8 cellular contexts compared by ENCODE assay signal in the genomic region with DNA sequence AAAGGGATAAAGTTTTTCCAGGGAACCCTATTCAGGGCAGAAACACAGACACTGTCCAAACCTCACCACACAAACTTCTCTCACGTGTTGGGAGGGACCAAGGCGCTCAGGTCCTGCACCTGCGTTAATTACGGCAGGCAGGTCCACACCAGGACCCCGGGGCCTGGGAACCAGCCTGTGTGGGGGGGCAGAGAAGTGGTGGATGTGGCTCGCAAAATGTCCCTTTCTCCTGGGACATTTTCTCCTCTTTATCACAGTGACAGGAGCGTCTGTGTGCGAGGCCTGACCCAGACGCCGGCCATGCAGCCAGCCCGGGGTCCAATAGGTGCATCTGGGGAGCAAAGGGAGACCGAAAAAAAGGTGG.
DNase-seq lines count a peak whose midpoint lies in the region; ATAC-seq and TF ChIP-seq lines count a peak whose summit lies in the region.

No MANE protein-coding gene starts in this region.

- peaks cover 16% of the 10 kb centered on the region for H3K4me1 Mint-ChIP-seq in activated CD8-positive, alpha-beta T cell treated with anti-CD3 and anti-CD28 coated beads, Interleukin-2, amount 10 ng/mL, durations not matched to agents 7 days and 5 days (ENCODE audit: low read depth)

- H3K9me3 ChIP-seq in heart right ventricle (peaks cover 0 to 63% (median 0%) of the 10 kb centered on the region in 11 donors), right lobe of liver (no peaks in the 10 kb centered on the region), tibial artery (peaks cover 0 to 10% (median 0%) of the 10 kb centered on the region in 3 donors)

- DNase-seq in heart right ventricle (peak in 1 of 2 donors; percentile 6), Right ventricle myocardium superior (no peak), right lobe of liver (peak in 1 of 3 donors; percentile 50), tibial artery (no peak), NCI-H345 (lab: John Stamatoyannopoulos, UW) (no peak), EL (no peak)
- no peak for DNase-seq in activated CD8-positive, alpha-beta T cell treated with anti-CD3 and anti-CD28 coated beads, Interleukin-2, amount 10 ng/mL, durations not matched to agents 7 days and 5 days

- peaks cover 8% of the 10 kb centered on the region for H3K36me3 Mint-ChIP-seq in activated CD8-positive, alpha-beta T cell treated with anti-CD3 and anti-CD28 coated beads, Interleukin-2, amount 10 ng/mL, durations not matched to agents 7 days and 5 days (ENCODE audit: low read depth)

- H3K27ac ChIP-seq in heart right ventricle (peak overlapping the region; percentile 37 to 95 (median 90)), right lobe of liver (peak overlapping the region in 2 of 3 donors; percentile 8 to 24), tibial artery (peak overlapping the region; percentile 77 to 78)

- H3K4me3 ChIP-seq in heart right ventricle (peak overlapping the region; percentile 47 to 82 (median 66)), right lobe of liver (peak overlapping the region; percentile 44 to 84 (median 81)), tibial artery (peak overlapping the region; percentile 58 to 75)

- H3K36me3 ChIP-seq in heart right ventricle: no peaks in the 10 kb centered on the region
- no peaks in the 10 kb centered on the region for H3K36me3 ChIP-seq in right lobe of liver
- no peaks in the 10 kb centered on the region for H3K36me3 ChIP-seq in tibial artery

- intact Hi-C loops in heart right ventricle (cut with DNase I): loop anchor here in 3 of 10 donors (1.0 to 10.0 kb wide), 4 partner anchors 25 to 390 kb away; a partner anchor contains a TSS
- intact Hi-C loops in Right ventricle myocardium superior (cut with DNase I): no loop called here
- intact Hi-C loops in right lobe of liver (cut with DNase I): no loop called here
- intact Hi-C loops in tibial artery (cut with DNase I; ENCODE audit: low total_unique reads): no loop called here

- H3K4me3 Mint-ChIP-seq in activated CD8-positive, alpha-beta T cell treated with anti-CD3 and anti-CD28 coated beads, Interleukin-2, amount 10 ng/mL, durations not matched to agents 7 days and 5 days: peak overlapping the region; percentile 87

- H3K27me3 ChIP-seq in heart right ventricle: no peaks in the 10 kb centered on the region
- H3K27me3 ChIP-seq in right lobe of liver: no peaks in the 10 kb centered on the region
- no peaks in the 10 kb centered on the region for H3K27me3 ChIP-seq in tibial artery

- peaks cover 0 to 14% (median 6%) of the 10 kb centered on the region in 9 donors for H3K4me1 ChIP-seq in heart right ventricle
- H3K4me1 ChIP-seq in right lobe of liver: peaks cover 0 to 10% (median 0%) of the 10 kb centered on the region in 4 donors
- H3K4me1 ChIP-seq in tibial artery: peaks cover 0 to 12% (median 7%) of the 10 kb centered on the region in 4 donors

- CTCF ChIA-PET in activated CD8-positive, alpha-beta T cell treated with anti-CD3 and anti-CD28 coated beads, Interleukin-2, amount 10 ng/mL, durations not matched to agents 7 days and 5 days (lab: Charles Lee): interaction anchor here (0.8 kb wide), 1 partner anchor 25 kb away, joined by 3 read pairs; no protein-coding TSS in a partner anchor

- POLR2A ChIA-PET in activated CD8-positive, alpha-beta T cell treated with anti-CD3 and anti-CD28 coated beads, Interleukin-2, amount 10 ng/mL, durations not matched to agents 7 days and 5 days (lab: Charles Lee): interaction anchor here (0.6 to 1.3 kb wide), 3 partner anchors 24 to 620 kb away, joined by 3 to 7 read pairs (median 3); no protein-coding TSS in a partner anchor

- peak overlapping the region; percentile 93 for H3K27ac Mint-ChIP-seq in activated CD8-positive, alpha-beta T cell treated with anti-CD3 and anti-CD28 coated beads, Interleukin-2, amount 10 ng/mL, durations not matched to agents 7 days and 5 days

- TF ChIP-seq POLR2A in right lobe of liver (IDR thresholded peaks at IDR 0.05): no peak

- ATAC-seq in heart right ventricle (no peak), Right ventricle myocardium superior (ENCODE audit: poor library complexity) (no peak), right lobe of liver (no peak), HG02642 (IDR thresholded peaks at IDR 0.05; ENCODE audit: poor library complexity, unreplicated experiment) (no peak)
- ATAC-seq in activated CD8-positive, alpha-beta T cell treated with anti-CD3 and anti-CD28 coated beads, Interleukin-2, amount 10 ng/mL, durations not matched to agents 7 days and 5 days: no peak

- H3K27me3 Mint-ChIP-seq in activated CD8-positive, alpha-beta T cell treated with anti-CD3 and anti-CD28 coated beads, Interleukin-2, amount 10 ng/mL, durations not matched to agents 7 days and 5 days (ENCODE audit: low read depth): no peaks in the 10 kb centered on the region

- WGBS in heart right ventricle, 2 donors: 5 to 28% methylated on average over 12 of the region's 12 CpGs
- 18% methylated on average over 6 of the region's 12 CpGs for WGBS in right lobe of liver (ENCODE audit: insufficient coverage, low coverage, low lambda C conversion rate, missing lambda C conversion rate)

- TF ChIP-seq CTCF in heart right ventricle (IDR thresholded peaks at IDR 0.05) (no peak), right lobe of liver (IDR thresholded peaks at IDR 0.05) (no peak), tibial artery (IDR thresholded peaks at IDR 0.05) (no peak)

- peaks cover 32% of the 10 kb centered on the region for H3K9me3 Mint-ChIP-seq in activated CD8-positive, alpha-beta T cell treated with anti-CD3 and anti-CD28 coated beads, Interleukin-2, amount 10 ng/mL, durations not matched to agents 7 days and 5 days (ENCODE audit: insufficient read depth)

Comparison
In these comparisons a context has a peak if more than half of its experiments do, and no peak if none do; other contexts are left out.
1. H3K27ac ChIP-seq: peak in every context shown above with its lines; median percentile 90 in heart right ventricle; 78 in tibial artery; 16 in right lobe of liver.